In genomic region chr14:21105095-21105494, GRCh38 we compare ENCODE assay signal across 1 cellular context.
TF ChIP-seq lines count a peak whose summit lies in the region.

No MANE protein-coding gene starts in this region.

TF ChIP-seq in WTC11, 78 proteins besides CTCF, POLR2A, EP300 and RAD21 (continued from another document):
- TF ChIP-seq ERG (CRISPR knock-in tag; IDR thresholded peaks at IDR 0.05) (no peak), ZNF232 (CRISPR knock-in tag; IDR thresholded peaks at IDR 0.05) (no peak), ZNF671 (CRISPR knock-in tag; IDR thresholded peaks at IDR 0.05) (no peak), SP1 (CRISPR knock-in tag; conservative IDR thresholded peaks at IDR 0.05) (no peak), AFF4 (CRISPR knock-in tag; IDR thresholded peaks at IDR 0.05; ENCODE audit: borderline replicate concordance) (no peak), JUN (CRISPR knock-in tag; IDR thresholded peaks at IDR 0.05) (no peak), ZNF416 (CRISPR knock-in tag; IDR thresholded peaks at IDR 0.05) (no peak), ZSCAN18 (CRISPR knock-in tag; IDR thresholded peaks at IDR 0.05) (no peak), CREB1 (CRISPR knock-in tag; IDR thresholded peaks at IDR 0.05) (no peak), FOXJ3 (CRISPR knock-in tag; IDR thresholded peaks at IDR 0.05; ENCODE audit: borderline replicate concordance) (no peak), MAX (CRISPR knock-in tag; IDR thresholded peaks at IDR 0.05) (no peak), CDX4 (CRISPR knock-in tag; IDR thresholded peaks at IDR 0.05; ENCODE audit: borderline replicate concordance) (no peak), TCF7 (CRISPR knock-in tag; IDR thresholded peaks at IDR 0.05; ENCODE audit: low read depth) (no peak)
